ENCODE assay signal across 23 cellular contexts in the genomic region with DNA sequence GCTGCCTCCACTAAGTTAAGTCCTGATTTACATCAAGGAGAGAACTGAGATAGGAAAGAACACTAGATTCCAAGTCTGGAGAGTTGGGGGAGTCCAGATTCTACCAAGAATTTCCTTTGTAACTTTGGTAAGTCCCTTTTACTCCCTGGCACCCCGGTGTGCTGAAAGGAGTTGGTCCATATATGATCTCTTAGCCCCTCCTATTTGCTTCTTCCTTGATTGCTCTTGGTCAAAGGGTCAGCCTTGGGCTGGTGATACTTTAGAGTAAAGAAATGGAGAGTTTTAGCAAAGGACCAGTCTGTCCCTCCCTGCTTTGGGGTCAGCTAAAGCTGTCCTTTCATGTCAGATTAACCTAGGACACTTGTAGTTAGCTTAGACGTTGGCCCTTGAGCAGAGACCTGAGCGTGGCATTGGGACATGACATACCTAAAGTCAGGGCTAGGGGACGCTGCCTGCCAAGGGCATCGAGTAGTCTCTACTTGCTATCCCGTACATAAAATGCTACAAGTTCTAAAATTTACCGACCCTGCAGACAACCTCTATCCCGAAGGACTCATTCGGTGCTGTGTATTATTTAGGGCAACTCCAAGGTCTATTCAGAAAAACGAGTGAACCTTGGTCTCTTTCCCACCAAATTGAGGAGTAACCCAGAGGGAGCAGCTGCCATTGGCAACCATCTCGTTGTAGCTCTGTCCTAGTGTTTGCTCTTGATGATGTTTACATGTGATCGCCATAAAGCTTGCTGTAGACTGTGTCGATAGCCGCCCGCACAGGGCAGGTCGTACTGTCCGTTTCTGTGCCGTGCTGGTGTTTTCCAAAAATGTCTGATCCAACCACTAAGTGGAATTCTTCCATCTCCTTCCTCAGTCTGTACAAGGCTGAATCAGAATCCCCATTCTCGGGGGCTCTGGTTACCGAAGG.
"Had no signal": no experiment of that assay in that cellular context is flagged by ENCODE, and none has a peak within 500 bp of the region (broad histone marks: within the 10 kb centered on the region; RNA-seq: fewer than 3 reads in every experiment).

No MANE protein-coding gene starts in this region.

- H3K27ac ChIP-seq: dorsolateral prefrontal cortex, gastroesophageal sphincter, ovary, upper lobe of left lung had no signal

- H3K4me3 ChIP-seq: dorsolateral prefrontal cortex, gastroesophageal sphincter, ovary, skin epidermis, upper lobe of left lung had no signal

- ATAC-seq: activated CD4-positive, alpha-beta T cell treated with anti-CD3 and anti-CD28 coated beads for 36 hours; activated CD8-positive, alpha-beta memory T cell treated with anti-CD3 and anti-CD28 coated beads, Interleukin-2, amount 10 ng/mL, durations not matched to agents 7 days and 5 days; activated CD8-positive, alpha-beta T cell treated with anti-CD3 and anti-CD28 coated beads, Interleukin-2, amount 10 ng/mL, durations not matched to agents 7 days and 5 days; activated naive CD8-positive, alpha-beta T cell treated with anti-CD3 and anti-CD28 coated beads, Interleukin-2, amount 50 U/mL, for 24 hours; gastroesophageal sphincter; left ventricle myocardium superior; naive thymus-derived CD4-positive, alpha-beta T cell; sciatic nerve; stimulated activated memory B cell treated with anti-CD40 and anti-IgM and Interleukin-4, amounts not matched to agents 10 μg/mL and 1 μg/mL and 100 μg/mL, for 72 hours; stimulated activated naive CD8-positive, alpha-beta T cell treated with anti-CD3 and anti-CD28 coated beads, Interleukin-15, amount 100 ng/mL, for 72 hours had no signal

- H3K36me3 ChIP-seq: ovary had no signal

- DNase-seq: activated B cell treated with CpG ODN at 0.5 μM for 24 hours; activated CD4-positive, alpha-beta T cell treated with anti-CD3 and anti-CD28 coated beads for 36 hours; activated CD8-positive, alpha-beta memory T cell treated with anti-CD3 and anti-CD28 coated beads, Interleukin-2, amount 10 ng/mL, durations not matched to agents 7 days and 5 days; activated CD8-positive, alpha-beta T cell treated with anti-CD3 and anti-CD28 coated beads, Interleukin-2, amount 10 ng/mL, durations not matched to agents 7 days and 5 days; activated naive CD8-positive, alpha-beta T cell treated with anti-CD3 and anti-CD28 coated beads, Interleukin-2, amount 50 U/mL, for 24 hours; activated T-cell treated with anti-CD3 and anti-CD28 coated beads, Interleukin-2, amount 50 U/mL, for 48 hours; amygdala; dorsolateral prefrontal cortex; effector memory CD4-positive, alpha-beta T cell; hypothalamus; immature natural killer cell; left ventricle myocardium superior; naive thymus-derived CD4-positive, alpha-beta T cell; ovary; retina; stimulated activated CD4-positive, alpha-beta T cell treated with anti-CD3 and anti-CD28 coated beads, Interleukin-4, amount 100 ng/mL, for 24 hours; stimulated activated naive CD8-positive, alpha-beta T cell treated with anti-CD3 and anti-CD28 coated beads, Interleukin-15, amount 100 ng/mL, for 72 hours; substantia nigra; upper lobe of left lung had no signal

- H3K9me3 ChIP-seq: gastroesophageal sphincter, ovary, upper lobe of left lung had no signal

- H3K27me3 ChIP-seq: dorsolateral prefrontal cortex, gastroesophageal sphincter, ovary, upper lobe of left lung had no signal
